22 cellular contexts compared by ENCODE assay signal in the genomic region with DNA sequence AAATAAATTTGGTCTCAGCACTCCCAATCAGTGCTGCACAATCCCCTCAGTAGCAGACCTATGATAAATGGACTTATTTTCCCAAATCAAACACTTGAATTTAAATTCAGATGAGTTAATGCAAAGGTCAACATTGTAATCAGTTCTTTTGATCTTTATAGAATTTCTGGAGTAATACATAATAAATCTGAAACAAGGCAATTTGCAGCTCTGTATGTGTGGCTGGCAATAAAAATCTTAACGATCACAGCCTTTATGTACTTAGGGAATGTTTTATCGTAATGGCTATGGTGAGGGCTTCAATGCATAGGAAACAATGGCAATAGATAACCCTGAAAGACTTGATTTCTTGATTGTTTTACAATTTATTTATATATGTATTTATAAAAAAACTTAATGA.
A peak's percentile ranks its signal among the peaks of the same experiment; 100 is the strongest.
DNase-seq lines count a peak whose midpoint lies in the region; ATAC-seq and FAIRE-seq lines count a peak whose summit lies in the region.
"Had no signal": no experiment of that assay in that cellular context is flagged by ENCODE, and none has a peak within 500 bp of the region (broad histone marks: within the 10 kb centered on the region; RNA-seq: fewer than 3 reads in every experiment).

No MANE protein-coding gene starts in this region.

- H3K4me1 ChIP-seq in small intestine (ENCODE audit: control insufficient read depth in 2 of 2, insufficient read depth in 1 of 2, low read depth in 1 of 2, low read length in 1 of 2), result peaks cover 0 to 2% of the 10 kb centered on the region in 2 donors
- H3K4me1 ChIP-seq: BLaER1 had no signal

- no peak overlapping the region for H3K27ac Mint-ChIP-seq in activated CD8-positive, alpha-beta T cell treated with anti-CD3 and anti-CD28 coated beads, Interleukin-2, amount 10 ng/mL, durations not matched to agents 7 days and 5 days
- H3K27ac Mint-ChIP-seq: CD8-positive, alpha-beta T cell had no signal

- DNase-seq in SHP77 treated with DMSO at 0.1 percent for 48 hours (lab: John Stamatoyannopoulos, UW), result peak; percentile 18
- DNase-seq in SHP77 (lab: John Stamatoyannopoulos, UW), result no peak
- peak; percentile 41 for DNase-seq in NCI-H1417 treated with DMSO at 0.1 percent for 48 hours (lab: John Stamatoyannopoulos, UW)
- DNase-seq in NCI-H748 treated with DMSO at 0.1 percent for 48 hours (lab: John Stamatoyannopoulos, UW), result peak; percentile 56
- DNase-seq in small intestine, result no peak
- DNase-seq in activated CD8-positive, alpha-beta T cell treated with anti-CD3 and anti-CD28 coated beads, Interleukin-2, amount 10 ng/mL, durations not matched to agents 7 days and 5 days, result no peak
- no peak for DNase-seq in AG20443 (ENCODE audit: low spot score)
- no peak for DNase-seq in activated CD4-positive, CD25-positive, alpha-beta regulatory T cell (lab: John Stamatoyannopoulos, UW)
- DNase-seq: Calu3; CD8-positive, alpha-beta T cell; DMS79; Karpas-422; MG63; NCI-H2029; NCI-H510A treated with DMSO at 0.1 percent for 48 hours had no signal

- POLR2A ChIA-PET in activated CD8-positive, alpha-beta T cell treated with anti-CD3 and anti-CD28 coated beads, Interleukin-2, amount 10 ng/mL, durations not matched to agents 7 days and 5 days (lab: Charles Lee), result no interaction called here

- no peaks in the 10 kb centered on the region for H3K9me3 ChIP-seq in small intestine (ENCODE audit: control insufficient read depth, low read depth)
- H3K9me3 ChIP-seq: A549, BLaER1, MG63 had no signal

- ATAC-seq in activated CD8-positive, alpha-beta T cell treated with anti-CD3 and anti-CD28 coated beads, Interleukin-2, amount 10 ng/mL, durations not matched to agents 7 days and 5 days, result no peak
- ATAC-seq: A549; CD8-positive, alpha-beta T cell; Right ventricle myocardium inferior had no signal

- H3K27me3 ChIP-seq in small intestine (ENCODE audit: control insufficient read depth in 2 of 2, insufficient read depth in 2 of 2, low read length in 2 of 2), result no peaks in the 10 kb centered on the region
- H3K27me3 ChIP-seq: BLaER1, MG63 had no signal

- no peaks in the 10 kb centered on the region for H3K4me1 Mint-ChIP-seq in activated CD8-positive, alpha-beta T cell treated with anti-CD3 and anti-CD28 coated beads, Interleukin-2, amount 10 ng/mL, durations not matched to agents 7 days and 5 days (ENCODE audit: low read depth)

- H3K27ac ChIP-seq in small intestine (ENCODE audit: low read depth in 1 of 2, low read length in 1 of 2), result no peak overlapping the region
- H3K27ac ChIP-seq: A549, BLaER1, SK-N-MC had no signal

- no peaks in the 10 kb centered on the region for H3K27me3 Mint-ChIP-seq in activated CD8-positive, alpha-beta T cell treated with anti-CD3 and anti-CD28 coated beads, Interleukin-2, amount 10 ng/mL, durations not matched to agents 7 days and 5 days (ENCODE audit: low read depth)
- H3K27me3 Mint-ChIP-seq: IgD-negative memory B cell had no signal

- peak; percentile 23 for FAIRE-seq in small intestine (lab: Jason Lieb, UNC)
- FAIRE-seq: A549, H54, RCC 7860 had no signal

- CTCF ChIA-PET in activated CD8-positive, alpha-beta T cell treated with anti-CD3 and anti-CD28 coated beads, Interleukin-2, amount 10 ng/mL, durations not matched to agents 7 days and 5 days (lab: Charles Lee), result no interaction called here

- WGBS in small intestine, 3 donors, result 20 to 67% (median 30%) methylated on average over 2 of the region's 2 CpGs

- no peaks in the 10 kb centered on the region for H3K9me3 Mint-ChIP-seq in activated CD8-positive, alpha-beta T cell treated with anti-CD3 and anti-CD28 coated beads, Interleukin-2, amount 10 ng/mL, durations not matched to agents 7 days and 5 days (ENCODE audit: insufficient read depth)
- H3K9me3 Mint-ChIP-seq: CD8-positive, alpha-beta T cell; IgD-negative memory B cell had no signal

- H3K4me3 ChIP-seq in small intestine (ENCODE audit: low read depth in 1 of 2, low read length in 2 of 2), result no peak overlapping the region
- H3K4me3 ChIP-seq: A549, BLaER1, MG63, SK-N-MC had no signal

- no peak overlapping the region for H3K4me3 Mint-ChIP-seq in activated CD8-positive, alpha-beta T cell treated with anti-CD3 and anti-CD28 coated beads, Interleukin-2, amount 10 ng/mL, durations not matched to agents 7 days and 5 days
- H3K4me3 Mint-ChIP-seq: CD8-positive, alpha-beta T cell; IgD-negative memory B cell had no signal

- no peaks in the 10 kb centered on the region for H3K36me3 ChIP-seq in small intestine (ENCODE audit: control insufficient read depth in 2 of 2, insufficient read depth in 2 of 2, low read length in 2 of 2)
- H3K36me3 ChIP-seq: BLaER1, MG63 had no signal

- no peaks in the 10 kb centered on the region for H3K36me3 Mint-ChIP-seq in activated CD8-positive, alpha-beta T cell treated with anti-CD3 and anti-CD28 coated beads, Interleukin-2, amount 10 ng/mL, durations not matched to agents 7 days and 5 days (ENCODE audit: low read depth)
- H3K36me3 Mint-ChIP-seq: CD8-positive, alpha-beta T cell had no signal

Comparison
In these comparisons a context has a peak if more than half of its experiments do, and no peak if none do; other contexts are left out.
1. DNase-seq: peak in SHP77 treated with DMSO at 0.1 percent for 48 hours (single experiment), NCI-H1417 treated with DMSO at 0.1 percent for 48 hours (single experiment) and NCI-H748 treated with DMSO at 0.1 percent for 48 hours (single experiment); none in SHP77 (0 of 2), small intestine (single experiment), activated CD8-positive, alpha-beta T cell treated with anti-CD3 and anti-CD28 coated beads, Interleukin-2, amount 10 ng/mL, durations not matched to agents 7 days and 5 days (single experiment), AG20443 (single experiment) and activated CD4-positive, CD25-positive, alpha-beta regulatory T cell (0 of 4).